Comparison of ENCODE assay signal across 28 cellular contexts in the genomic region with DNA sequence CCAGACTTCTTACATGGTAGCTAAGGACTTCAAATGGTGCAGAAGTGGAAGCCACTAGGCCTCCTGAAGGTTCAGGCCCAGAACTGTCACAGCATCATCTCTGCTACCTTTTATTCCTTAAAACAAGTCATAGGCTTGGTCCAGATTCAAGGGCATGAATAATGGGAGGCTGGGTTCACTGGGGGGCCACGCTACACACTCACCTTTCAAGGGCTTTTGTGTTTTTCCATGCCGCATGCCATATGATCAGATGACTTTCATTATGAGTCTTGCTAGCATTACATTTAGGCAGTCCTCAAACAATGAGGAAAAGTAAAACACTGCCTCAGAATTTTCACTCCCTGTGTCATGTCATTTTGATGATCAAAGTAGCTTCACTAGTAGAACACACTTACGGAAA.
"Had no signal": no experiment of that assay in that cellular context is flagged by ENCODE, and none has a peak within 500 bp of the region (broad histone marks: within the 10 kb centered on the region; RNA-seq: fewer than 3 reads in every experiment).

No MANE protein-coding gene starts in this region.

- H3K27ac ChIP-seq: brain microvascular endothelial cell, gastroesophageal sphincter, hepatocyte, left ventricle myocardium inferior, pancreas, prostate gland, SK-N-MC, skin epidermis, testis, transverse colon had no signal

- H3K4me3 Mint-ChIP-seq: activated naive CD8-positive, alpha-beta T cell treated with anti-CD3 and anti-CD28 coated beads, Interleukin-2, amount 10 ng/mL, durations not matched to agents 7 days and 5 days; effector memory CD8-positive, alpha-beta T cell; neural crest cell had no signal

- DNase-seq: activated CD4-positive, alpha-beta T cell treated with anti-CD3 and anti-CD28 coated beads, Interleukin-2, amount 50 U/mL, for 1 hour; activated CD8-positive, alpha-beta memory T cell treated with anti-CD3 and anti-CD28 coated beads, Interleukin-2, amount 50 U/mL, for 48 hours; activated effector memory CD4-positive, alpha-beta T cell treated with anti-CD3 and anti-CD28 coated beads, Interleukin-2, amount 50 U/mL, for 16 hours; activated naive CD8-positive, alpha-beta T cell treated with anti-CD3 and anti-CD28 coated beads, Interleukin-2, amount 10 ng/mL, durations not matched to agents 7 days and 5 days; amniotic stem cell; brain microvascular endothelial cell; cortex of kidney; effector memory CD8-positive, alpha-beta T cell; erythroblast; islet precursor cell; left ventricle myocardium inferior; mucosa of descending colon; nucleus accumbens; pancreas; retina; stimulated activated CD4-positive, alpha-beta T cell treated with anti-CD3 and anti-CD28 coated beads, Interleukin-12 subunit alpha, Interleukin-12 subunit beta, amount 100 ng/mL, for 4 hours; stimulated activated CD4-positive, alpha-beta T cell treated with anti-CD3 and anti-CD28 coated beads, Interleukin-4, amount 100 ng/mL, for 24 hours; stimulated activated naive CD4-positive, alpha-beta T cell; testis; transverse colon had no signal

- H3K4me1 Mint-ChIP-seq: neural crest cell had no signal

- ATAC-seq: activated CD4-positive, CD25-positive, alpha-beta regulatory T cell treated with anti-CD3 and anti-CD28 coated beads, Interleukin-2, amount 50 U/mL, for 24 hours; effector memory CD8-positive, alpha-beta T cell; gastroesophageal sphincter; mucosa of descending colon; pancreas; sciatic nerve had no signal

- H3K27me3 Mint-ChIP-seq: activated naive CD8-positive, alpha-beta T cell treated with anti-CD3 and anti-CD28 coated beads, Interleukin-2, amount 10 ng/mL, durations not matched to agents 7 days and 5 days; effector memory CD8-positive, alpha-beta T cell had no signal

- H3K9me3 Mint-ChIP-seq: activated naive CD8-positive, alpha-beta T cell treated with anti-CD3 and anti-CD28 coated beads, Interleukin-2, amount 10 ng/mL, durations not matched to agents 7 days and 5 days; effector memory CD8-positive, alpha-beta T cell had no signal

- H3K27ac Mint-ChIP-seq: activated naive CD8-positive, alpha-beta T cell treated with anti-CD3 and anti-CD28 coated beads, Interleukin-2, amount 10 ng/mL, durations not matched to agents 7 days and 5 days had no signal
